ENCODE assay signal across 34 cellular contexts in genomic region chr9:85543196-85543595, GRCh38.
"Had no signal": no experiment of that assay in that cellular context is flagged by ENCODE, and none has a peak within 500 bp of the region (broad histone marks: within the 10 kb centered on the region; RNA-seq: fewer than 3 reads in every experiment).

No MANE protein-coding gene starts in this region.

- H3K4me1 ChIP-seq: breast epithelium, gastrocnemius medialis, pancreas, prostate gland, right atrium auricular region, upper lobe of left lung had no signal

- ATAC-seq: activated T-cell treated with anti-CD3 and anti-CD28 coated beads, Interleukin-2, amount 50 U/mL, for 4 hours; activated T-helper 17 cell treated with anti-CD3 and anti-CD28 coated beads, Interleukin-2, amount 50 U/mL, for 72 hours; gastrocnemius medialis; naive thymus-derived CD4-positive, alpha-beta T cell; pancreas; stimulated activated memory B cell treated with anti-CD40 and anti-IgM and Interleukin-4, amounts not matched to agents 10 μg/mL and 1 μg/mL and 100 μg/mL, for 72 hours; stimulated activated naive CD8-positive, alpha-beta T cell treated with anti-CD3 and anti-CD28 coated beads, Interleukin-15, amount 100 ng/mL, for 72 hours had no signal

- H3K27ac ChIP-seq: breast epithelium, gastrocnemius medialis, pancreas, prostate gland, right atrium auricular region, thyroid gland, upper lobe of left lung, WERI-Rb-1 had no signal

- FAIRE-seq: colon, keratinocyte, pancreas, TTC549 had no signal

- H3K36me3 ChIP-seq: breast epithelium, gastrocnemius medialis, pancreas, prostate gland, right atrium auricular region, thyroid gland, upper lobe of left lung, WERI-Rb-1 had no signal

- DNase-seq: activated CD4-positive, alpha-beta memory T cell treated with anti-CD3 and anti-CD28 coated beads for 36 hours; activated CD4-positive, alpha-beta T cell treated with anti-CD3 and anti-CD28 coated beads, Interleukin-2, amount 10 ng/mL, durations not matched to agents 24 days and 14 days; activated CD4-positive, CD25-positive, alpha-beta regulatory T cell treated with anti-CD3 and anti-CD28 coated beads, Interleukin-2, amount 50 U/mL, for 72 hours; activated CD8-positive, alpha-beta memory T cell treated with anti-CD3 and anti-CD28 coated beads, Interleukin-2, amount 50 U/mL, for 48 hours; activated gamma-delta T cell treated with Interleukin-2 at 50 U/mL for 16 hours; activated naive CD4-positive, alpha-beta T cell treated with anti-CD3 and anti-CD28 coated beads, Interleukin-2, amount 50 U/mL, for 16 hours; activated T-cell treated with anti-CD3 and anti-CD28 coated beads, Interleukin-2, amount 50 U/mL, for 4 hours; amniotic stem cell; dermis blood vessel endothelial cell; effector CD8-positive, alpha-beta T cell; gastrocnemius medialis; glutamatergic neuron; midbrain; naive thymus-derived CD4-positive, alpha-beta T cell; nucleus accumbens; pancreas; stimulated activated CD4-positive, alpha-beta T cell treated with anti-CD3 and anti-CD28 coated beads, Interleukin-1b, Interleukin-23, amount 100 ng/mL, for 48 hours; stimulated activated CD4-positive, alpha-beta T cell treated with anti-CD3 and anti-CD28 coated beads, Interleukin-4, amount 100 ng/mL, for 4 hours; stimulated activated CD8-positive, alpha-beta memory T cell treated with anti-CD3 and anti-CD28 coated beads, Interleukin-4, amount 100 ng/mL, for 48 hours; stimulated activated naive CD8-positive, alpha-beta T cell treated with anti-CD3 and anti-CD28 coated beads, Interleukin-15, amount 100 ng/mL, for 72 hours; substantia nigra; T-helper 9 cell; thyroid gland; upper lobe of left lung; WERI-Rb-1 had no signal

- H3K9me3 ChIP-seq: breast epithelium, gastrocnemius medialis, pancreas, prostate gland, right atrium auricular region, thyroid gland, upper lobe of left lung had no signal

- H3K4me2 ChIP-seq: smooth muscle cell had no signal

- H3K27me3 ChIP-seq: breast epithelium, gastrocnemius medialis, pancreas, right atrium auricular region, thyroid gland, upper lobe of left lung had no signal

- H3K4me3 ChIP-seq: breast epithelium, gastrocnemius medialis, pancreas, prostate gland, right atrium auricular region, smooth muscle cell, thyroid gland, upper lobe of left lung had no signal
